1 cellular context compared by ENCODE assay signal in genomic region chr11:61609000-61609969, GRCh38.
TF ChIP-seq lines count a peak whose summit lies in the region.

No MANE protein-coding gene starts in this region.

TF ChIP-seq in HepG2, 621 proteins besides CTCF, POLR2A, EP300 and RAD21 (continued from another document and continues in another):
- TF ChIP-seq, protein P1, sequence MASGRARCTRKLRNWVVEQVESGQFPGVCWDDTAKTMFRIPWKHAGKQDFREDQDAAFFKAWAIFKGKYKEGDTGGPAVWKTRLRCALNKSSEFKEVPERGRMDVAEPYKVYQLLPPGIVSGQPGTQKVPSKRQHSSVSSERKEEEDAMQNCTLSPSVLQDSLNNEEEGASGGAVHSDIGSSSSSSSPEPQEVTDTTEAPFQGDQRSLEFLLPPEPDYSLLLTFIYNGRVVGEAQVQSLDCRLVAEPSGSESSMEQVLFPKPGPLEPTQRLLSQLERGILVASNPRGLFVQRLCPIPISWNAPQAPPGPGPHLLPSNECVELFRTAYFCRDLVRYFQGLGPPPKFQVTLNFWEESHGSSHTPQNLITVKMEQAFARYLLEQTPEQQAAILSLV (CRISPR knock-in tag; IDR thresholded peaks at IDR 0.05; ENCODE audit: borderline replicate concordance) = peak; percentile 50; the same call in 1 of the 2 replicates
- TF ChIP-seq, protein P2, sequence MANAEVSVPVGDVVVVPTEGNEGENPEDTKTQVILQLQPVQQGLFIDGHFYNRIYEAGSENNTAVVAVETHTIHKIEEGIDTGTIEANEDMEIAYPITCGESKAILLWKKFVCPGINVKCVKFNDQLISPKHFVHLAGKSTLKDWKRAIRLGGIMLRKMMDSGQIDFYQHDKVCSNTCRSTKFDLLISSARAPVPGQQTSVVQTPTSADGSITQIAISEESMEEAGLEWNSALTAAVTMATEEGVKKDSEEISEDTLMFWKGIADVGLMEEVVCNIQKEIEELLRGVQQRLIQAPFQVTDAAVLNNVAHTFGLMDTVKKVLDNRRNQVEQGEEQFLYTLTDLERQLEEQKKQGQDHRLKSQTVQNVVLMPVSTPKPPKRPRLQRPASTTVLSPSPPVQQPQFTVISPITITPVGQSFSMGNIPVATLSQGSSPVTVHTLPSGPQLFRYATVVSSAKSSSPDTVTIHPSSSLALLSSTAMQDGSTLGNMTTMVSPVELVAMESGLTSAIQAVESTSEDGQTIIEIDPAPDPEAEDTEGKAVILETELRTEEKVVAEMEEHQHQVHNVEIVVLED (CRISPR knock-in tag; IDR thresholded peaks at IDR 0.05; ENCODE audit: borderline replicate concordance) = peak; percentile 72
- TF ChIP-seq ZSCAN22 (CRISPR knock-in tag; IDR thresholded peaks at IDR 0.05) = no peak
- TF ChIP-seq, protein P3, sequence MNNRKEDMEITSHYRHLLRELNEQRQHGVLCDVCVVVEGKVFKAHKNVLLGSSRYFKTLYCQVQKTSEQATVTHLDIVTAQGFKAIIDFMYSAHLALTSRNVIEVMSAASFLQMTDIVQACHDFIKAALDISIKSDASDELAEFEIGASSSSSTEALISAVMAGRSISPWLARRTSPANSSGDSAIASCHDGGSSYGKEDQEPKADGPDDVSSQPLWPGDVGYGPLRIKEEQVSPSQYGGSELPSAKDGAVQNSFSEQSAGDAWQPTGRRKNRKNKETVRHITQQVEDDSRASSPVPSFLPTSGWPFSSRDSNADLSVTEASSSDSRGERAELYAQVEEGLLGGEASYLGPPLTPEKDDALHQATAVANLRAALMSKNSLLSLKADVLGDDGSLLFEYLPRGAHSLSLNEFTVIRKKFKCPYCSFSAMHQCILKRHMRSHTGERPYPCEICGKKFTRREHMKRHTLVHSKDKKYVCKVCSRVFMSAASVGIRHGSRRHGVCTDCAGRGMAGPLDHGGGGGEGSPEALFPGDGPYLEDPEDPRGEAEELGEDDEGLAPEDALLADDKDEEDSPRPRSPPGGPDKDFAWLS (CRISPR knock-in tag; IDR thresholded peaks at IDR 0.05; ENCODE audit: borderline replicate concordance) = peak; percentile 90; the same call in 1 of the 2 replicates
- peak; percentile 92 for TF ChIP-seq HNF1B (CRISPR knock-in tag; IDR thresholded peaks at IDR 0.05)
- peak; percentile 78; the same call in 1 of the 2 replicates for TF ChIP-seq ZNF710 (CRISPR knock-in tag; IDR thresholded peaks at IDR 0.05; ENCODE audit: borderline replicate concordance)
- no peak for TF ChIP-seq ZBTB14 (CRISPR knock-in tag; IDR thresholded peaks at IDR 0.05)
- TF ChIP-seq DNMT1 (CRISPR knock-in tag; IDR thresholded peaks at IDR 0.05) = no peak
- TF ChIP-seq ZNF629 (CRISPR knock-in tag; conservative IDR thresholded peaks at IDR 0.05) = peak; percentile 49; the same call in 1 of the 2 replicates
- peak; percentile 73 for TF ChIP-seq ZNF547 (CRISPR knock-in tag; IDR thresholded peaks at IDR 0.05)
- peak; percentile 43; the same call in 1 of the 2 replicates for TF ChIP-seq RBFOX2 (IDR thresholded peaks at IDR 0.05; ENCODE audit: low read depth, low read length)
- TF ChIP-seq GABPB1 (CRISPR knock-in tag; IDR thresholded peaks at IDR 0.05) = peak; percentile 27; the same call in 1 of the 2 replicates
- peak; percentile 76 for TF ChIP-seq ZBTB21 (CRISPR knock-in tag; IDR thresholded peaks at IDR 0.05)
- TF ChIP-seq POLR2AphosphoS2 (IDR thresholded peaks at IDR 0.05; ENCODE audit: low read depth, low read length) = no peak
- TF ChIP-seq HMGXB4 (CRISPR knock-in tag; IDR thresholded peaks at IDR 0.05; ENCODE audit: borderline replicate concordance in 1 of 2, low read depth in 1 of 2) = peak in 1 of 2 experiments; percentile 55; a peak in 2 of 4 replicates
- no peak for TF ChIP-seq FOSL1 (CRISPR knock-in tag; IDR thresholded peaks at IDR 0.05; ENCODE audit: borderline replicate concordance)
- peak; percentile 78 for TF ChIP-seq BHLHE40 (IDR thresholded peaks at IDR 0.05; ENCODE audit: low read length)
- TF ChIP-seq HOXD1 (CRISPR knock-in tag; IDR thresholded peaks at IDR 0.05) = peak; percentile 97
- no peak for TF ChIP-seq HNRNPK (IDR thresholded peaks at IDR 0.05; ENCODE audit: low read depth, low read length, poor library complexity, severe bottlenecking)
- 0 out of 2 replicates have a peak, but pooled peaks have one; percentile 21 for TF ChIP-seq ZFP82 (CRISPR knock-in tag; IDR thresholded peaks at IDR 0.05; ENCODE audit: borderline replicate concordance)
- peak; percentile 84 for TF ChIP-seq CREM (IDR thresholded peaks at IDR 0.05)
- no peak for TF ChIP-seq CREM (CRISPR knock-in tag; IDR thresholded peaks at IDR 0.05)
- TF ChIP-seq NRL (CRISPR knock-in tag; IDR thresholded peaks at IDR 0.05; ENCODE audit: borderline replicate concordance) = no peak
- TF ChIP-seq, protein P4, sequence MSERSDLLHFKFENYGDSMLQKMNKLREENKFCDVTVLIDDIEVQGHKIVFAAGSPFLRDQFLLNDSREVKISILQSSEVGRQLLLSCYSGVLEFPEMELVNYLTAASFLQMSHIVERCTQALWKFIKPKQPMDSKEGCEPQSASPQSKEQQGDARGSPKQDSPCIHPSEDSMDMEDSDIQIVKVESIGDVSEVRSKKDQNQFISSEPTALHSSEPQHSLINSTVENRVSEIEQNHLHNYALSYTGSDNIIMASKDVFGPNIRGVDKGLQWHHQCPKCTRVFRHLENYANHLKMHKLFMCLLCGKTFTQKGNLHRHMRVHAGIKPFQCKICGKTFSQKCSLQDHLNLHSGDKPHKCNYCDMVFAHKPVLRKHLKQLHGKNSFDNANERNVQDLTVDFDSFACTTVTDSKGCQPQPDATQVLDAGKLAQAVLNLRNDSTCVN (CRISPR knock-in tag; IDR thresholded peaks at IDR 0.05; ENCODE audit: borderline replicate concordance) = no peak; the same call in 1 of the 2 replicates
- TF ChIP-seq ASH2L (IDR thresholded peaks at IDR 0.05; ENCODE audit: insufficient read length, low read depth, low read length) = peak; percentile 89
- TF ChIP-seq ZC3H13 (CRISPR knock-in tag; IDR thresholded peaks at IDR 0.05) = peak; percentile 74; the same call in 1 of the 2 replicates
- TF ChIP-seq GFI1 (CRISPR knock-in tag; IDR thresholded peaks at IDR 0.05; ENCODE audit: borderline replicate concordance) = peak; percentile 65; the same call in 1 of the 2 replicates
- 0 out of 2 replicates have a peak, but pooled peaks have one; percentile 38 for TF ChIP-seq ZNF841 (CRISPR knock-in tag; IDR thresholded peaks at IDR 0.05; ENCODE audit: borderline replicate concordance)
- TF ChIP-seq, protein P5, sequence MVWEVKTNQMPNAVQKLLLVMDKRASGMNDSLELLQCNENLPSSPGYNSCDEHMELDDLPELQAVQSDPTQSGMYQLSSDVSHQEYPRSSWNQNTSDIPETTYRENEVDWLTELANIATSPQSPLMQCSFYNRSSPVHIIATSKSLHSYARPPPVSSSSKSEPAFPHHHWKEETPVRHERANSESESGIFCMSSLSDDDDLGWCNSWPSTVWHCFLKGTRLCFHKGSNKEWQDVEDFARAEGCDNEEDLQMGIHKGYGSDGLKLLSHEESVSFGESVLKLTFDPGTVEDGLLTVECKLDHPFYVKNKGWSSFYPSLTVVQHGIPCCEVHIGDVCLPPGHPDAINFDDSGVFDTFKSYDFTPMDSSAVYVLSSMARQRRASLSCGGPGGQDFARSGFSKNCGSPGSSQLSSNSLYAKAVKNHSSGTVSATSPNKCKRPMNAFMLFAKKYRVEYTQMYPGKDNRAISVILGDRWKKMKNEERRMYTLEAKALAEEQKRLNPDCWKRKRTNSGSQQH (CRISPR knock-in tag; IDR thresholded peaks at IDR 0.05; ENCODE audit: low read depth) = 0 out of 2 replicates have a peak, but pooled peaks have one; percentile 47
- TF ChIP-seq NR0B2 (CRISPR knock-in tag; IDR thresholded peaks at IDR 0.05) = 0 out of 2 replicates have a peak, but pooled peaks have one; percentile 59
- TF ChIP-seq, protein P6, sequence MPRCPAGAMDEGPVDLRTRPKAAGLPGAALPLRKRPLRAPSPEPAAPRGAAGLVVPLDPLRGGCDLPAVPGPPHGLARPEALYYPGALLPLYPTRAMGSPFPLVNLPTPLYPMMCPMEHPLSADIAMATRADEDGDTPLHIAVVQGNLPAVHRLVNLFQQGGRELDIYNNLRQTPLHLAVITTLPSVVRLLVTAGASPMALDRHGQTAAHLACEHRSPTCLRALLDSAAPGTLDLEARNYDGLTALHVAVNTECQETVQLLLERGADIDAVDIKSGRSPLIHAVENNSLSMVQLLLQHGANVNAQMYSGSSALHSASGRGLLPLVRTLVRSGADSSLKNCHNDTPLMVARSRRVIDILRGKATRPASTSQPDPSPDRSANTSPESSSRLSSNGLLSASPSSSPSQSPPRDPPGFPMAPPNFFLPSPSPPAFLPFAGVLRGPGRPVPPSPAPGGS (CRISPR knock-in tag; IDR thresholded peaks at IDR 0.05) = peak; percentile 51; the same call in 1 of the 2 replicates
- TF ChIP-seq ZNF468 (CRISPR knock-in tag; IDR thresholded peaks at IDR 0.05) = 0 out of 2 replicates have a peak, but pooled peaks have one; percentile 33
- TF ChIP-seq ZIK1 (CRISPR knock-in tag; IDR thresholded peaks at IDR 0.05; ENCODE audit: borderline replicate concordance, low read depth) = no peak; the same call in 1 of the 2 replicates
- no peak; a peak in 1 of 4 replicates for TF ChIP-seq KLF16 (CRISPR knock-in tag; IDR thresholded peaks at IDR 0.05)
- no peak for TF ChIP-seq SOX6 (IDR thresholded peaks at IDR 0.05)
- TF ChIP-seq SOX6 (CRISPR knock-in tag; IDR thresholded peaks at IDR 0.05) = peak; percentile 78
- peak; percentile 46; the same call in 1 of the 2 replicates for TF ChIP-seq SP4 (CRISPR knock-in tag; IDR thresholded peaks at IDR 0.05)
- TF ChIP-seq REST (IDR thresholded peaks at IDR 0.05; ENCODE audit: borderline replicate concordance in 1 of 2, low read depth in 1 of 2, low read length in 2 of 2) = peak in 1 of 2 experiments; percentile 40; a peak in 1 of 4 replicates
